ENCODE assay signal across 11 cellular contexts in genomic region chr5:116038817-116039216, GRCh38.
DNase-seq lines count a peak whose midpoint lies in the region; ATAC-seq and TF ChIP-seq lines count a peak whose summit lies in the region.
"Had no signal": no experiment of that assay in that cellular context is flagged by ENCODE, and none has a peak within 500 bp of the region (broad histone marks: within the 10 kb centered on the region; RNA-seq: fewer than 3 reads in every experiment).

No MANE protein-coding gene starts in this region.

- H3K27ac Mint-ChIP-seq in stimulated activated effector memory CD8-positive, alpha-beta T cell treated with anti-CD3 and anti-CD28 coated beads, Interleukin-12 subunit alpha, Interleukin-12 subunit beta, amount 100 ng/mL, for 72 hours = peak overlapping the region; percentile 67
- H3K27ac Mint-ChIP-seq: brain; T-helper 1 cell treated with Interleukin-12 subunit alpha and Interleukin-12 subunit beta and Interleukin-4 antibody, amounts not matched to agents 30 μg/mL and 1 μg/mL, for 36 hours had no signal

- H3K4me3 Mint-ChIP-seq in stimulated activated effector memory CD8-positive, alpha-beta T cell treated with anti-CD3 and anti-CD28 coated beads, Interleukin-12 subunit alpha, Interleukin-12 subunit beta, amount 100 ng/mL, for 72 hours = peak overlapping the region; percentile 7
- H3K4me3 Mint-ChIP-seq: brain; T-helper 1 cell treated with Interleukin-12 subunit alpha and Interleukin-12 subunit beta and Interleukin-4 antibody, amounts not matched to agents 30 μg/mL and 1 μg/mL, for 36 hours had no signal

- DNase-seq in activated CD8-positive, alpha-beta memory T cell treated with anti-CD3 and anti-CD28 coated beads for 24 hours = peak; percentile 57
- DNase-seq in activated CD8-positive, alpha-beta memory T cell treated with anti-CD3 and anti-CD28 coated beads, Interleukin-2, amount 50 U/mL, for 48 hours = no peak
- peak; percentile 74 to 81 for DNase-seq in NOMO-1 (lab: John Stamatoyannopoulos, UW; ENCODE audit: unreplicated experiment in 2 of 2)
- no peak for DNase-seq in stimulated activated effector memory CD8-positive, alpha-beta T cell treated with anti-CD3 and anti-CD28 coated beads, Interleukin-12 subunit alpha, Interleukin-12 subunit beta, amount 100 ng/mL, for 72 hours (ENCODE audit: low spot score in 2 of 2)
- no peak for DNase-seq in NCI-H187 treated with DMSO at 0.1 percent for 48 hours (lab: John Stamatoyannopoulos, UW)
- no peak for DNase-seq in cerebellar nuclear complex (lab: John Stamatoyannopoulos, UW)

- peak; percentile 57 for ATAC-seq in HG02870 (IDR thresholded peaks at IDR 0.05; ENCODE audit: unreplicated experiment)
- ATAC-seq in stimulated activated effector memory CD8-positive, alpha-beta T cell treated with anti-CD3 and anti-CD28 coated beads, Interleukin-12 subunit alpha, Interleukin-12 subunit beta, amount 100 ng/mL, for 72 hours = peak; percentile 79
- no peak for ATAC-seq in SK-N-SH treated with all-trans-retinoic acid at 6 μM for 48 hours
- ATAC-seq: sciatic nerve had no signal

- H3K36me3 Mint-ChIP-seq in stimulated activated effector memory CD8-positive, alpha-beta T cell treated with anti-CD3 and anti-CD28 coated beads, Interleukin-12 subunit alpha, Interleukin-12 subunit beta, amount 100 ng/mL, for 72 hours = no peaks in the 10 kb centered on the region
- H3K36me3 Mint-ChIP-seq: brain had no signal

- H3K9me3 Mint-ChIP-seq in stimulated activated effector memory CD8-positive, alpha-beta T cell treated with anti-CD3 and anti-CD28 coated beads, Interleukin-12 subunit alpha, Interleukin-12 subunit beta, amount 100 ng/mL, for 72 hours = no peaks in the 10 kb centered on the region
- H3K9me3 Mint-ChIP-seq: brain; T-helper 1 cell treated with Interleukin-12 subunit alpha and Interleukin-12 subunit beta and Interleukin-4 antibody, amounts not matched to agents 30 μg/mL and 1 μg/mL, for 36 hours had no signal

- H3K4me1 Mint-ChIP-seq in stimulated activated effector memory CD8-positive, alpha-beta T cell treated with anti-CD3 and anti-CD28 coated beads, Interleukin-12 subunit alpha, Interleukin-12 subunit beta, amount 100 ng/mL, for 72 hours = peaks cover 34% of the 10 kb centered on the region
- H3K4me1 Mint-ChIP-seq: brain had no signal

TF ChIP-seq in SK-N-SH treated with all-trans-retinoic acid at 6 μM for 48 hours, 23 proteins besides CTCF, POLR2A, EP300 and RAD21:
- no peak for TF ChIP-seq ZFP3 (CRISPR knock-in tag; IDR thresholded peaks at IDR 0.05)
- TF ChIP-seq ZNF565 (CRISPR knock-in tag; conservative IDR thresholded peaks at IDR 0.05; ENCODE audit: low read depth) = no peak
- TF ChIP-seq RARB (CRISPR knock-in tag; IDR thresholded peaks at IDR 0.05) = no peak
- TF ChIP-seq PPARA (CRISPR knock-in tag; IDR thresholded peaks at IDR 0.05; ENCODE audit: borderline replicate concordance) = no peak
- TF ChIP-seq ESRRG (CRISPR knock-in tag; IDR thresholded peaks at IDR 0.05) = no peak
- TF ChIP-seq ARNTL (CRISPR knock-in tag; IDR thresholded peaks at IDR 0.05; ENCODE audit: borderline replicate concordance, low read depth) = no peak
- no peak for TF ChIP-seq ZNF70 (CRISPR knock-in tag; IDR thresholded peaks at IDR 0.05)
- no peak for TF ChIP-seq ISL1 (CRISPR knock-in tag; IDR thresholded peaks at IDR 0.05)
- no peak for TF ChIP-seq ZFP30 (CRISPR knock-in tag; IDR thresholded peaks at IDR 0.05)
- TF ChIP-seq BACH2 (CRISPR knock-in tag; IDR thresholded peaks at IDR 0.05; ENCODE audit: borderline replicate concordance) = no peak
- TF ChIP-seq CSRNP3 (CRISPR knock-in tag; IDR thresholded peaks at IDR 0.05) = no peak
- TF ChIP-seq CREB5 (CRISPR knock-in tag; IDR thresholded peaks at IDR 0.05; ENCODE audit: low read depth) = no peak
- TF ChIP-seq OSR1 (CRISPR knock-in tag; IDR thresholded peaks at IDR 0.05) = no peak

Comparison
In these comparisons a context has a peak if more than half of its experiments do, and no peak if none do; other contexts are left out.
1. DNase-seq: peak in activated CD8-positive, alpha-beta memory T cell treated with anti-CD3 and anti-CD28 coated beads for 24 hours (single experiment) and NOMO-1 (2 of 2); none in activated CD8-positive, alpha-beta memory T cell treated with anti-CD3 and anti-CD28 coated beads, Interleukin-2, amount 50 U/mL, for 48 hours (single experiment), stimulated activated effector memory CD8-positive, alpha-beta T cell treated with anti-CD3 and anti-CD28 coated beads, Interleukin-12 subunit alpha, Interleukin-12 subunit beta, amount 100 ng/mL, for 72 hours (0 of 2), NCI-H187 treated with DMSO at 0.1 percent for 48 hours (single experiment) and cerebellar nuclear complex (0 of 2).